In genomic region chr18:32469190-32469611, GRCh38 we compare ENCODE assay signal across 8 cellular contexts. TPM values are rescaled to one million over a fixed set of nuclear protein-coding genes. Genes with fewer than 3 reads are reported as not detected.
DNase-seq lines count a peak whose midpoint lies in the region; ATAC-seq and TF ChIP-seq lines count a peak whose summit lies in the region.

No MANE protein-coding gene starts in this region.

- H3K36me3 ChIP-seq in cardiac muscle cell: no peaks in the 10 kb centered on the region
- H3K36me3 ChIP-seq in BE2C: no peaks in the 10 kb centered on the region

- no peak for ATAC-seq in GM18519 (IDR thresholded peaks at IDR 0.05; ENCODE audit: low FRiP score, unreplicated experiment)

- peaks cover 28% of the 10 kb centered on the region for H3K4me1 Mint-ChIP-seq in activated T-helper 2 cell treated with anti-CD3 and anti-CD28 coated beads, Interferon-gamma antibody, Interleukin-2, Interleukin-4, amounts not matched to agents 10 μg/mL and 5 μg/mL and 100 μg/mL, durations not matched to agents 14 hours and 24 hours and 36 hours (ENCODE audit: low read depth)

- TF ChIP-seq CTCF in cardiac muscle cell (IDR thresholded peaks at IDR 0.05; ENCODE audit: low read depth, low read length): peak; percentile 32
- TF ChIP-seq CTCF in BE2C (IDR thresholded peaks at IDR 0.05; ENCODE audit: low read depth, low read length): no peak

- H3K36me3 Mint-ChIP-seq in activated T-helper 2 cell treated with anti-CD3 and anti-CD28 coated beads, Interferon-gamma antibody, Interleukin-2, Interleukin-4, amounts not matched to agents 10 μg/mL and 5 μg/mL and 100 μg/mL, durations not matched to agents 14 hours and 24 hours and 36 hours (ENCODE audit: low read depth): no peaks in the 10 kb centered on the region

- H3K27ac ChIP-seq in cardiac muscle cell: peak overlapping the region; percentile 42

- intact Hi-C loops in activated T-helper 2 cell treated with anti-CD3 and anti-CD28 coated beads, Interferon-gamma antibody, Interleukin-2, Interleukin-4, amounts not matched to agents 10 μg/mL and 5 μg/mL and 100 μg/mL, durations not matched to agents 14 hours and 24 hours and 36 hours (cut with micrococcal nuclease): no loop called here

- H3K4me3 ChIP-seq in cardiac muscle cell: peak overlapping the region; percentile 100
- H3K4me3 ChIP-seq in BE2C (ENCODE audit: low read depth, low read length): no peak overlapping the region

- H3K27me3 Mint-ChIP-seq in activated T-helper 2 cell treated with anti-CD3 and anti-CD28 coated beads, Interferon-gamma antibody, Interleukin-2, Interleukin-4, amounts not matched to agents 10 μg/mL and 5 μg/mL and 100 μg/mL, durations not matched to agents 14 hours and 24 hours and 36 hours (ENCODE audit: low read depth): peaks cover 73% of the 10 kb centered on the region

- no peaks in the 10 kb centered on the region for H3K9me3 Mint-ChIP-seq in activated T-helper 2 cell treated with anti-CD3 and anti-CD28 coated beads, Interferon-gamma antibody, Interleukin-2, Interleukin-4, amounts not matched to agents 10 μg/mL and 5 μg/mL and 100 μg/mL, durations not matched to agents 14 hours and 24 hours and 36 hours

- H3K27ac Mint-ChIP-seq in activated T-helper 2 cell treated with anti-CD3 and anti-CD28 coated beads, Interferon-gamma antibody, Interleukin-2, Interleukin-4, amounts not matched to agents 10 μg/mL and 5 μg/mL and 100 μg/mL, durations not matched to agents 14 hours and 24 hours and 36 hours: no peak overlapping the region

- peak; percentile 32 for DNase-seq in ELF-1 (ENCODE audit: low read depth, low spot score)
- DNase-seq in NAMALWA (ENCODE audit: low spot score): peak; percentile 80
- no peak for DNase-seq in activated T-helper 2 cell treated with anti-CD3 and anti-CD28 coated beads, Interferon-gamma antibody, Interleukin-2, Interleukin-4, amounts not matched to agents 10 μg/mL and 5 μg/mL and 100 μg/mL, durations not matched to agents 14 hours and 24 hours and 36 hours (ENCODE audit: low spot score)
- peak; percentile 43 to 62 for DNase-seq in cardiac muscle cell (ENCODE audit: low read depth in 1 of 2, low spot score in 1 of 2)
- DNase-seq in occipital lobe (lab: John Stamatoyannopoulos, UW): peak; percentile 29
- no peak for DNase-seq in BE2C
- no peak for DNase-seq in T-helper 9 cell

- H3K4me1 ChIP-seq in cardiac muscle cell (ENCODE audit: low read depth) (peaks cover 19% of the 10 kb centered on the region), BE2C (no peaks in the 10 kb centered on the region)

- no peaks in the 10 kb centered on the region for H3K9me3 ChIP-seq in cardiac muscle cell (ENCODE audit: low read depth)
- H3K9me3 ChIP-seq in BE2C: no peaks in the 10 kb centered on the region

- H3K27me3 ChIP-seq in cardiac muscle cell (peaks cover 16% of the 10 kb centered on the region), BE2C (peaks cover 17% of the 10 kb centered on the region)

- peak overlapping the region; percentile 77 for H3K4me3 Mint-ChIP-seq in activated T-helper 2 cell treated with anti-CD3 and anti-CD28 coated beads, Interferon-gamma antibody, Interleukin-2, Interleukin-4, amounts not matched to agents 10 μg/mL and 5 μg/mL and 100 μg/mL, durations not matched to agents 14 hours and 24 hours and 36 hours (ENCODE audit: low read depth)

RNA-seq across cellular contexts. Expression of gene GAREM1, which starts 1.5 kb away (rescaled TPM):
- not detected in 2 replicates for total RNA-seq in activated T-helper 2 cell treated with anti-CD3 and anti-CD28 coated beads, Interferon-gamma antibody, Interleukin-2, Interleukin-4, amounts not matched to agents 10 μg/mL and 5 μg/mL and 100 μg/mL, durations not matched to agents 14 hours and 24 hours and 36 hours
- 9.1 and 14.2 TPM in 2 replicates for total RNA-seq in cardiac muscle cell
- 17.3 and 23.2 TPM in 2 replicates for polyA plus RNA-seq in cardiac muscle cell
- total RNA-seq in occipital lobe: 22.0 TPM
- polyA plus RNA-seq in BE2C (2012; ENCODE audit: insufficient read depth, insufficient read length, low read depth): 0.40 TPM

Comparison
In these comparisons a context has a peak if more than half of its experiments do, and no peak if none do; other contexts are left out.
1. DNase-seq: peak in ELF-1 (single experiment), NAMALWA (single experiment), cardiac muscle cell (2 of 2) and occipital lobe (single experiment); none in activated T-helper 2 cell treated with anti-CD3 and anti-CD28 coated beads, Interferon-gamma antibody, Interleukin-2, Interleukin-4, amounts not matched to agents 10 μg/mL and 5 μg/mL and 100 μg/mL, durations not matched to agents 14 hours and 24 hours and 36 hours (single experiment), BE2C (single experiment) and T-helper 9 cell (single experiment).